1 cellular context compared by ENCODE assay signal in the genomic region with DNA sequence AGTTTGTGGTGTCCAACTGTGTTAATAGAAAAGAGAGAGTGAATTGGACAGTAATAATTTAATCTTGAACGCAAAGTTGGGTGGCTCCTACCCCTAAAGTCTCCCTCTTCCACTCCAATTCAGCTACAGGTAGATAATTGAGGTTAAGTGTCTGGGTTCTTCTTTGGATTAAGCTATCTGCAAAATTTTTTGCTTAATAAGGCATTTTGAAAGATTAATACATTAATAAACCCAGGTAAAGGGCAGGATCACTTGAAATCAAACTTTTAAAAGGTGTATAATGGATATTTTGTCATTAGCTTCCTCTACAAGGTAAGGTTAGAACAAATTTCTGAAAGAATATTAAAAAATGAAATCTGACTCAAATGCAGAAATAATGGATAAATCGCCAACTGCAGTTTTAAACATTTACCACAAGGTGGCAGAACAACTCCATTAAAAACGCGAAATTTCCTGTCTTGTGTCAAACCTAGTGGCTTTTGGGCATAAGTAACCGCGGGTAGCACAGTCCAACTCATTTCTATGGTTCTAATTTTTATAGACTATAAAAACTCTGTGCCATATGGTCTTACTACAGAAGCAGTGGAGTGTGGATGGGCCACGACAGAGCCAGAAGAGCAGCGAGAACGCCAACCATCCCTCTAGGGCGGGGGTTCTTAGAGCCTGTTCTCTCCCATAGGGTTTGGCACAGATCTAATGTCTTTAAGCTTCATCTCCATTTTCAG.
TF ChIP-seq lines count a peak whose summit lies in the region.

No MANE protein-coding gene starts in this region.

TF ChIP-seq in HCT116, 20 proteins besides CTCF, POLR2A, EP300 and RAD21 (continued from another document):
- TF ChIP-seq, protein P1, sequence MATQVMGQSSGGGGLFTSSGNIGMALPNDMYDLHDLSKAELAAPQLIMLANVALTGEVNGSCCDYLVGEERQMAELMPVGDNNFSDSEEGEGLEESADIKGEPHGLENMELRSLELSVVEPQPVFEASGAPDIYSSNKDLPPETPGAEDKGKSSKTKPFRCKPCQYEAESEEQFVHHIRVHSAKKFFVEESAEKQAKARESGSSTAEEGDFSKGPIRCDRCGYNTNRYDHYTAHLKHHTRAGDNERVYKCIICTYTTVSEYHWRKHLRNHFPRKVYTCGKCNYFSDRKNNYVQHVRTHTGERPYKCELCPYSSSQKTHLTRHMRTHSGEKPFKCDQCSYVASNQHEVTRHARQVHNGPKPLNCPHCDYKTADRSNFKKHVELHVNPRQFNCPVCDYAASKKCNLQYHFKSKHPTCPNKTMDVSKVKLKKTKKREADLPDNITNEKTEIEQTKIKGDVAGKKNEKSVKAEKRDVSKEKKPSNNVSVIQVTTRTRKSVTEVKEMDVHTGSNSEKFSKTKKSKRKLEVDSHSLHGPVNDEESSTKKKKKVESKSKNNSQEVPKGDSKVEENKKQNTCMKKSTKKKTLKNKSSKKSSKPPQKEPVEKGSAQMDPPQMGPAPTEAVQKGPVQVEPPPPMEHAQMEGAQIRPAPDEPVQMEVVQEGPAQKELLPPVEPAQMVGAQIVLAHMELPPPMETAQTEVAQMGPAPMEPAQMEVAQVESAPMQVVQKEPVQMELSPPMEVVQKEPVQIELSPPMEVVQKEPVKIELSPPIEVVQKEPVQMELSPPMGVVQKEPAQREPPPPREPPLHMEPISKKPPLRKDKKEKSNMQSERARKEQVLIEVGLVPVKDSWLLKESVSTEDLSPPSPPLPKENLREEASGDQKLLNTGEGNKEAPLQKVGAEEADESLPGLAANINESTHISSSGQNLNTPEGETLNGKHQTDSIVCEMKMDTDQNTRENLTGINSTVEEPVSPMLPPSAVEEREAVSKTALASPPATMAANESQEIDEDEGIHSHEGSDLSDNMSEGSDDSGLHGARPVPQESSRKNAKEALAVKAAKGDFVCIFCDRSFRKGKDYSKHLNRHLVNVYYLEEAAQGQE (IDR thresholded peaks at IDR 0.05; ENCODE audit: low read depth) = no peak
- no peak for TF ChIP-seq ELF1 (IDR thresholded peaks at IDR 0.05; ENCODE audit: borderline replicate concordance, low read depth)
- no peak for TF ChIP-seq POLR2AphosphoS5 (IDR thresholded peaks at IDR 0.05; ENCODE audit: low read depth, low read length)
- TF ChIP-seq YY1 (IDR thresholded peaks at IDR 0.05; ENCODE audit: extremely low read depth, insufficient replicate concordance, low read depth, low read length) = no peak
- TF ChIP-seq CBX3 (IDR thresholded peaks at IDR 0.05; ENCODE audit: low read depth) = no peak
- no peak for TF ChIP-seq FOSL1 (IDR thresholded peaks at IDR 0.05; ENCODE audit: low read depth)
- TF ChIP-seq ZNF274 (IDR thresholded peaks at IDR 0.05; ENCODE audit: low read depth, low read length) = no peak
- no peak for TF ChIP-seq SIN3A (IDR thresholded peaks at IDR 0.05; ENCODE audit: low read depth)
- no peak for TF ChIP-seq CEBPB (IDR thresholded peaks at IDR 0.05; ENCODE audit: low read depth)
TF ChIP-seq in HCT116: peak in this region for 0.
